21 cellular contexts compared by ENCODE assay signal in genomic region chr5:98341038-98341710, GRCh38.
DNase-seq lines count a peak whose midpoint lies in the region; ATAC-seq, FAIRE-seq and TF ChIP-seq lines count a peak whose summit lies in the region.
"Had no signal": no experiment of that assay in that cellular context is flagged by ENCODE, and none has a peak within 500 bp of the region (broad histone marks: within the 10 kb centered on the region; RNA-seq: fewer than 3 reads in every experiment).

No MANE protein-coding gene starts in this region.

- H3K9me3 ChIP-seq in AG04450 (ENCODE audit: control insufficient read depth, insufficient read depth, low read length) = peaks cover 19% of the 10 kb centered on the region
- H3K9me3 ChIP-seq: pancreas, Peyer's patch, tibial nerve had no signal

- CTCF ChIA-PET in AG04450 (lab: Charles Lee) = interaction anchor here (0.6 to 2.1 kb wide), 4 partner anchors 10 to 430 kb away, joined by 3 to 12 read pairs (median 5); no protein-coding TSS in a partner anchor

- no peak for TF ChIP-seq CTCF in AG04450 (IDR thresholded peaks at IDR 0.05; ENCODE audit: low read depth, low read length)

- peak; percentile 94 for DNase-seq in AG04450 (ENCODE audit: low read depth, low spot score)
- DNase-seq in HS-5 (ENCODE audit: low read depth) = peak; percentile 90
- peak; percentile 92 for DNase-seq in kidney tubule cell (ENCODE audit: low spot score)
- no peak for DNase-seq in stimulated activated CD4-positive, alpha-beta T cell treated with anti-CD3 and anti-CD28 coated beads, Interleukin-15, amount 100 ng/mL, for 24 hours
- no peak for DNase-seq in CD1c-positive myeloid dendritic cell (ENCODE audit: extremely low spot score)
- DNase-seq: ACHN; activated CD4-positive, alpha-beta T cell treated with anti-CD3 and anti-CD28 coated beads, Interleukin-2, amount 50 U/mL, for 1 hour; activated T-cell treated with anti-CD3 and anti-CD28 coated beads, Interleukin-2, amount 50 U/mL, for 72 hours; aorta; DMS53; effector CD8-positive, alpha-beta T cell; mesendoderm; NCI-H1417; NCI-H524; pancreas; Peyer's patch had no signal

- ATAC-seq in GM21367 (IDR thresholded peaks at IDR 0.05; ENCODE audit: unreplicated experiment) = no peak
- ATAC-seq in GM21381 (IDR thresholded peaks at IDR 0.05; ENCODE audit: unreplicated experiment) = no peak
- ATAC-seq: activated T-cell treated with anti-CD3 and anti-CD28 coated beads, Interleukin-2, amount 50 U/mL, for 72 hours had no signal

- H3K27ac ChIP-seq in AG04450 (ENCODE audit: low read depth, low read length) = peak overlapping the region; percentile 84
- H3K27ac ChIP-seq: pancreas, Peyer's patch, tibial nerve had no signal

- POLR2A ChIA-PET in AG04450 (lab: Yijun Ruan, JAX) = interaction anchor here (0.5 to 1.3 kb wide), 3 partner anchors 162 to 371 kb away, joined by 4 to 6 read pairs (median 4); no protein-coding TSS in a partner anchor

- FAIRE-seq in endometrium (lab: Jason Lieb, UNC) = peak; percentile 84
- FAIRE-seq: GM12892, pancreas had no signal

- H3K4me3 ChIP-seq in AG04450 (ENCODE audit: low read depth, low read length) = no peak overlapping the region
- H3K4me3 ChIP-seq: pancreas, Peyer's patch, tibial nerve had no signal

- no peaks in the 10 kb centered on the region for H3K27me3 ChIP-seq in AG04450 (ENCODE audit: control insufficient read depth, insufficient read depth, low read length)
- H3K27me3 ChIP-seq: pancreas, Peyer's patch, tibial nerve had no signal

Comparison
In these comparisons a context has a peak if more than half of its experiments do, and no peak if none do; other contexts are left out.
1. DNase-seq: peak in AG04450 (single experiment), HS-5 (single experiment) and kidney tubule cell (single experiment); none in stimulated activated CD4-positive, alpha-beta T cell treated with anti-CD3 and anti-CD28 coated beads, Interleukin-15, amount 100 ng/mL, for 24 hours (single experiment) and CD1c-positive myeloid dendritic cell (single experiment).